In genomic region chr15:25900901-25901300, GRCh38 we compare ENCODE assay signal across 19 cellular contexts. TPM values are rescaled to one million over a fixed set of nuclear protein-coding genes. Genes with fewer than 3 reads are reported as not detected.
DNase-seq lines count a peak whose midpoint lies in the region; ATAC-seq, FAIRE-seq and TF ChIP-seq lines count a peak whose summit lies in the region.
"Had no signal": no experiment of that assay in that cellular context is flagged by ENCODE, and none has a peak within 500 bp of the region (broad histone marks: within the 10 kb centered on the region; RNA-seq: fewer than 3 reads in every experiment).

No MANE protein-coding gene starts in this region.

- FAIRE-seq in RCC 7860 (lab: Jason Lieb, UNC): peak; percentile 89
- FAIRE-seq: GM19239 had no signal

- H3K36me3 ChIP-seq in stomach: no peaks in the 10 kb centered on the region
- H3K36me3 ChIP-seq: BLaER1 treated with 17β-estradiol and CSF1 and Interleukin-3, amounts not matched to agents 10 nM and 100 nM; thoracic aorta had no signal

- TF ChIP-seq EP300 in stomach (IDR thresholded peaks at IDR 0.05): no peak

- H3K4me1 ChIP-seq in stomach: peaks cover 0 to 10% (median 4%) of the 10 kb centered on the region in 4 donors

- TF ChIP-seq POLR2A in stomach (IDR thresholded peaks at IDR 0.05): no peak

- peak; percentile 47 for ATAC-seq in sciatic nerve

- DNase-seq in EH (ENCODE audit: low read depth) (peak; percentile 28), RCC 7860 (ENCODE audit: low spot score) (peak; percentile 93), fibroblast of the aortic adventitia (ENCODE audit: low read depth) (peak; percentile 67), sciatic nerve (ENCODE audit: low spot score) (no peak), DMS 273 (lab: John Stamatoyannopoulos, UW; ENCODE audit: unreplicated experiment) (no peak), stomach (no peak), putamen (ENCODE audit: low spot score) (no peak), NCI-H2171 treated with DMSO at 0.1 percent for 48 hours (lab: John Stamatoyannopoulos, UW) (no peak)
- DNase-seq: activated CD4-positive, alpha-beta memory T cell treated with anti-CD3 and anti-CD28 coated beads for 36 hours; activated T-cell treated with anti-CD3 and anti-CD28 coated beads, Interleukin-2, amount 50 U/mL, for 48 hours; glutamatergic neuron; immature natural killer cell; NCI-H2029 treated with DMSO at 0.1 percent for 48 hours; NCI-H524 treated with DMSO at 0.1 percent for 48 hours; PC-9; stimulated activated CD4-positive, alpha-beta T cell treated with anti-CD3 and anti-CD28 coated beads, Interleukin-4, amount 100 ng/mL, for 4 hours had no signal

- no peaks in the 10 kb centered on the region for H3K27me3 ChIP-seq in stomach
- H3K27me3 ChIP-seq: BLaER1 treated with 17β-estradiol and CSF1 and Interleukin-3, amounts not matched to agents 10 nM and 100 nM had no signal

- TF ChIP-seq CTCF in fibroblast of the aortic adventitia (IDR thresholded peaks at IDR 0.05; ENCODE audit: insufficient read depth, low read length): no peak
- no peak for TF ChIP-seq CTCF in stomach (IDR thresholded peaks at IDR 0.05)

- H3K4me3 ChIP-seq in fibroblast of the aortic adventitia (ENCODE audit: low read depth, low read length) (no peak overlapping the region), stomach (no peak overlapping the region)
- H3K4me3 ChIP-seq: BLaER1 treated with 17β-estradiol and CSF1 and Interleukin-3, amounts not matched to agents 10 nM and 100 nM; PC-9; thoracic aorta had no signal

- intact Hi-C loops in sciatic nerve (cut with DNase I) (no loop called here), stomach (cut with DNase I; ENCODE audit: low total_unique reads) (no loop called here)

- no peak overlapping the region for H3K27ac ChIP-seq in stomach
- H3K27ac ChIP-seq: BLaER1 treated with 17β-estradiol and CSF1 and Interleukin-3, amounts not matched to agents 10 nM and 100 nM; PC-9; thoracic aorta had no signal

- H3K9me3 ChIP-seq in stomach: no peaks in the 10 kb centered on the region
- H3K9me3 ChIP-seq: BLaER1 treated with 17β-estradiol and CSF1 and Interleukin-3, amounts not matched to agents 10 nM and 100 nM; thoracic aorta had no signal

- WGBS in stomach, 5 donors: 84 to 95% (median 87%) methylated on average over 5 of the region's 5 CpGs

RNA-seq across cellular contexts. Expression of gene ATP10A, which starts 37.8 kb away (rescaled TPM):
- total RNA-seq in fibroblast of the aortic adventitia (ENCODE audit: low replicate concordance) (4.4 and 5.8 TPM in 2 replicates), sciatic nerve (5.7 TPM), stomach (10 to 100 TPM in 2 of 5 donors, 1 to 10 TPM in 3; 1.8 to 15.2 (median 5.8) TPM)
- polyA plus RNA-seq in stomach: 1 to 10 TPM; 1.5 to 2.3 (median 2.0) TPM
- total RNA-seq: PC-9 had no signal

Comparison
In these comparisons a context has a peak if more than half of its experiments do, and no peak if none do; other contexts are left out.
1. DNase-seq: peak in EH (single experiment), RCC 7860 (single experiment) and fibroblast of the aortic adventitia (single experiment); none in sciatic nerve (single experiment), DMS 273 (single experiment), stomach (single experiment), putamen (single experiment) and NCI-H2171 treated with DMSO at 0.1 percent for 48 hours (single experiment).